9 cellular contexts compared by ENCODE assay signal in genomic region chr12:117100251-117100650, GRCh38. TPM values are rescaled to one million over a fixed set of nuclear protein-coding genes. Genes with fewer than 3 reads are reported as not detected.
DNase-seq lines count a peak whose midpoint lies in the region; TF ChIP-seq lines count a peak whose summit lies in the region.
"Had no signal": no experiment of that assay in that cellular context is flagged by ENCODE, and none has a peak within 500 bp of the region (broad histone marks: within the 10 kb centered on the region; RNA-seq: fewer than 3 reads in every experiment).

No MANE protein-coding gene starts in this region.

- 51% methylated on average over 5 of the region's 5 CpGs for WGBS in hepatocyte (ENCODE audit: low lambda C conversion rate, missing lambda C conversion rate)

- CTCF ChIA-PET in AG04450 (lab: Charles Lee) = interaction anchor here (1.1 kb wide), 1 partner anchor 19 kb away, joined by 3 read pairs; no protein-coding TSS in a partner anchor

- H3K4me1 ChIP-seq in hepatocyte (ENCODE audit: insufficient read depth) = peaks cover 9% of the 10 kb centered on the region

- H3K79me2 ChIP-seq in hepatocyte = no peaks in the 10 kb centered on the region

- H3K4me3 ChIP-seq in AG04450 (ENCODE audit: low read depth, low read length) = no peak overlapping the region
- H3K4me3 ChIP-seq in hepatocyte = no peak overlapping the region

- POLR2A ChIA-PET in AG04450 (lab: Yijun Ruan, JAX) = no interaction called here

- no peaks in the 10 kb centered on the region for H3K9me2 ChIP-seq in hepatocyte (replicated peaks; ENCODE audit: insufficient read depth)

- no peak overlapping the region for H3K4me2 ChIP-seq in hepatocyte

- DNase-seq in AG04450 (ENCODE audit: low read depth, low spot score) (no peak), EL (peak; percentile 15), UCSD-AML1 (lab: John Stamatoyannopoulos, UW; ENCODE audit: unreplicated experiment) (peak; percentile 38), hepatocyte (ENCODE audit: low spot score) (peak; percentile 24), KBM-7 (no peak), NCI-H1092 treated with DMSO at 0.1 percent for 48 hours (lab: John Stamatoyannopoulos, UW) (no peak), NCI-H446 (lab: John Stamatoyannopoulos, UW) (no peak), DMS153 (lab: John Stamatoyannopoulos, UW) (no peak)
- DNase-seq: NCI-H524 treated with DMSO at 0.1 percent for 48 hours had no signal

- peaks cover 6% of the 10 kb centered on the region; the same call in 1 of the 2 replicates for H3K9me3 ChIP-seq in AG04450 (ENCODE audit: control insufficient read depth, insufficient read depth, low read length)
- H3K9me3 ChIP-seq in hepatocyte (ENCODE audit: low read depth) = no peaks in the 10 kb centered on the region

- in situ Hi-C loops in KBM-7 (cut with MboI; ENCODE audit: low pct_unique_long_range_greater_than_20kb, low sequenced_read_pairs) = loop anchor here (25.0 kb wide), 1 partner anchor 388 kb away; no protein-coding TSS in a partner anchor

- H2AFZ ChIP-seq in hepatocyte = no peak overlapping the region

- H3K36me3 ChIP-seq in hepatocyte (replicated peaks; ENCODE audit: insufficient read depth, low read depth) = no peaks in the 10 kb centered on the region

- H3K27me3 ChIP-seq in AG04450 (ENCODE audit: control insufficient read depth, insufficient read depth, low read length) = peaks cover 62% of the 10 kb centered on the region
- H3K27me3 ChIP-seq in hepatocyte = peaks cover 74% of the 10 kb centered on the region

- H3K27ac ChIP-seq in AG04450 (ENCODE audit: low read depth, low read length) (no peak overlapping the region), hepatocyte (no peak overlapping the region)

- TF ChIP-seq CTCF in AG04450 (IDR thresholded peaks at IDR 0.05; ENCODE audit: low read depth, low read length) (peak; percentile 49), hepatocyte (IDR thresholded peaks at IDR 0.05; ENCODE audit: poor library complexity) (peak; percentile 19)

- no peaks in the 10 kb centered on the region for H4K20me1 ChIP-seq in hepatocyte (ENCODE audit: insufficient read depth, poor library complexity, severe bottlenecking)

RNA-seq across cellular contexts. Expression of gene TESC, which starts 1.0 kb away (rescaled TPM):
- polyA plus RNA-seq in AG04450 (2011; rRNA removed) (0.10 TPM in 2 replicates), hepatocyte (15.5 and 31.5 TPM in 2 replicates)
- not detected in 2 replicates for polyA minus RNA-seq in AG04450 (2011; rRNA and poly(A)+ RNA removed)
- 15.9 and 20.8 TPM in 2 replicates for total RNA-seq in hepatocyte

Comparison
In these comparisons a context has a peak if more than half of its experiments do, and no peak if none do; other contexts are left out.
1. DNase-seq: peak in EL (single experiment), UCSD-AML1 (single experiment) and hepatocyte (single experiment); none in AG04450 (single experiment), KBM-7 (single experiment), NCI-H1092 treated with DMSO at 0.1 percent for 48 hours (single experiment), NCI-H446 (0 of 2) and DMS153 (single experiment).
2. RNA of gene TESC, which starts 1.0 kb away (polyA plus RNA-seq): 15.5 to 31.5 TPM in hepatocyte; 0.10 TPM in AG04450; every median in the first group is over 10 times any median in the second.